Comparison of ENCODE assay signal across 8 cellular contexts in the genomic region with DNA sequence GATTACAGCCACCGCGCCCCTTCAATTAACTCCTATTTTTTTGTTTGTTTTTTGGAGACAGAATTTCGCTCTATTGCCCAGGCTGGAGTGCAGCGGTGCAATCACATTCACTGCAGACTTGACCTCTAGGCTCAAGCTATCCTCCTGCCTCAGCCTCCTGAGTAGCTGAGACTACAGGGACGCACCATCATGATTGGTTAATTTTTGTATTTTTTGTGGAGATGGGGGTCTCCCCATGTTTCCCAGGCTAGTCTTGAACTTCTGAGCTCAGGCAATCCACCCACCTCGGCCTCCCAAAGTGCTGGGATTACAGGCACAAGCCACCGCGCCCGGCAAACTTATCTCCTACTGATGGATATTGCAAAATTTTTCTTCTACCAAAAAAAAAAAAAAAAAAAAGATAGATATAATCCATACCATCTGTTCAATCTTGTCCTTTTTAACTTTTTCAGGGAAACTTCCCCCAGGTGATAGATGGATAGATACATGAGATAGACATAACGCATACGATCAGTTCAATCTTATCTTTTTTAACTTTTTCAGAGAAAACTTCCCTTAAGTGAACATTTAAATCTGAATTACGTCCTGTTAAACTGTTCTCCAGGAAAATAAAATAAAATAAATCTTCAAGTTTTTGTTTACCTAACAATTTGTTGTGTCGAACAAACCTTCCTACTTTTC. TPM values are rescaled to one million over a fixed set of nuclear protein-coding genes. Genes with fewer than 3 reads are reported as not detected.
DNase-seq lines count a peak whose midpoint lies in the region; ATAC-seq, FAIRE-seq and TF ChIP-seq lines count a peak whose summit lies in the region.

No MANE protein-coding gene starts in this region.

- peak overlapping the region; percentile 94 for H3K4me3 Mint-ChIP-seq in activated T-helper 2 cell treated with anti-CD3 and anti-CD28 coated beads, Interferon-gamma antibody, Interleukin-2, Interleukin-4, amounts not matched to agents 10 μg/mL and 5 μg/mL and 100 μg/mL, durations not matched to agents 14 hours and 24 hours and 36 hours (ENCODE audit: low read depth)
- H3K4me3 Mint-ChIP-seq in stimulated activated memory B cell treated with anti-CD40 and anti-IgM and Interleukin-4, amounts not matched to agents 10 μg/mL and 1 μg/mL and 100 μg/mL, for 72 hours, result peak overlapping the region; percentile 85

- H3K27me3 ChIP-seq in HL-60 (ENCODE audit: insufficient read depth, poor library complexity, severe bottlenecking) (no peaks in the 10 kb centered on the region), iPS-18a (ENCODE audit: control insufficient read depth, insufficient read depth, low read length) (no peaks in the 10 kb centered on the region)

- DNase-seq in HL-60 (ENCODE audit: low read depth in 1 of 2, low spot score in 1 of 2) (no peak), NCI-H1930 (lab: John Stamatoyannopoulos, UW) (no peak), NOMO-1 treated with dmso at 0.1 percent for 144 hours (lab: John Stamatoyannopoulos, UW; ENCODE audit: unreplicated experiment) (no peak), D721Med (ENCODE audit: insufficient read length, low spot score) (no peak)
- no peak for DNase-seq in activated T-helper 2 cell treated with anti-CD3 and anti-CD28 coated beads, Interferon-gamma antibody, Interleukin-2, Interleukin-4, amounts not matched to agents 10 μg/mL and 5 μg/mL and 100 μg/mL, durations not matched to agents 14 hours and 24 hours and 36 hours (ENCODE audit: low spot score)

- peaks cover 32% of the 10 kb centered on the region for H3K4me1 Mint-ChIP-seq in activated T-helper 2 cell treated with anti-CD3 and anti-CD28 coated beads, Interferon-gamma antibody, Interleukin-2, Interleukin-4, amounts not matched to agents 10 μg/mL and 5 μg/mL and 100 μg/mL, durations not matched to agents 14 hours and 24 hours and 36 hours (ENCODE audit: low read depth)
- H3K4me1 Mint-ChIP-seq in stimulated activated memory B cell treated with anti-CD40 and anti-IgM and Interleukin-4, amounts not matched to agents 10 μg/mL and 1 μg/mL and 100 μg/mL, for 72 hours, result peaks cover 34% of the 10 kb centered on the region

- H3K9ac ChIP-seq in iPS-18a (ENCODE audit: low read length), result peak overlapping the region; percentile 99

- no peaks in the 10 kb centered on the region for H3K27me3 Mint-ChIP-seq in activated T-helper 2 cell treated with anti-CD3 and anti-CD28 coated beads, Interferon-gamma antibody, Interleukin-2, Interleukin-4, amounts not matched to agents 10 μg/mL and 5 μg/mL and 100 μg/mL, durations not matched to agents 14 hours and 24 hours and 36 hours (ENCODE audit: low read depth)
- H3K27me3 Mint-ChIP-seq in stimulated activated memory B cell treated with anti-CD40 and anti-IgM and Interleukin-4, amounts not matched to agents 10 μg/mL and 1 μg/mL and 100 μg/mL, for 72 hours, result no peaks in the 10 kb centered on the region

- H3K36me3 ChIP-seq in iPS-18a (ENCODE audit: control insufficient read depth, low read depth, low read length), result peaks cover 38% of the 10 kb centered on the region

- H3K9me3 ChIP-seq in iPS-18a (ENCODE audit: control insufficient read depth, low read depth, low read length), result no peaks in the 10 kb centered on the region

- no peak for ATAC-seq in stimulated activated memory B cell treated with anti-CD40 and anti-IgM and Interleukin-4, amounts not matched to agents 10 μg/mL and 1 μg/mL and 100 μg/mL, for 72 hours
- no peak for ATAC-seq in GM21786 (IDR thresholded peaks at IDR 0.05; ENCODE audit: unreplicated experiment)

- intact Hi-C loops in activated T-helper 2 cell treated with anti-CD3 and anti-CD28 coated beads, Interferon-gamma antibody, Interleukin-2, Interleukin-4, amounts not matched to agents 10 μg/mL and 5 μg/mL and 100 μg/mL, durations not matched to agents 14 hours and 24 hours and 36 hours (cut with micrococcal nuclease), result loop anchor here (1.0 to 5.0 kb wide), 3 partner anchors 23 to 1046 kb away; partner anchors contain the start of genes EXOG and SLC25A38

- peaks cover 42% of the 10 kb centered on the region for H3K4me1 ChIP-seq in iPS-18a (ENCODE audit: control insufficient read depth, low read depth, low read length)

- H3K9me3 Mint-ChIP-seq in activated T-helper 2 cell treated with anti-CD3 and anti-CD28 coated beads, Interferon-gamma antibody, Interleukin-2, Interleukin-4, amounts not matched to agents 10 μg/mL and 5 μg/mL and 100 μg/mL, durations not matched to agents 14 hours and 24 hours and 36 hours, result no peaks in the 10 kb centered on the region
- no peaks in the 10 kb centered on the region for H3K9me3 Mint-ChIP-seq in stimulated activated memory B cell treated with anti-CD40 and anti-IgM and Interleukin-4, amounts not matched to agents 10 μg/mL and 1 μg/mL and 100 μg/mL, for 72 hours

- peak overlapping the region; percentile 75 for H3K4me3 ChIP-seq in HL-60 (replicated peaks; ENCODE audit: insufficient read depth, low read length)
- H3K4me3 ChIP-seq in iPS-18a (ENCODE audit: low read length), result peak overlapping the region; percentile 99

- H3K27ac ChIP-seq in HL-60 (replicated peaks) (peak overlapping the region; percentile 94), iPS-18a (ENCODE audit: low read length) (peak overlapping the region; percentile 80)

- TF ChIP-seq CTCF in HL-60 (IDR thresholded peaks at IDR 0.05; ENCODE audit: insufficient read depth, low read length), result no peak
- no peak for TF ChIP-seq CTCF in D721Med (IDR thresholded peaks at IDR 0.05; ENCODE audit: insufficient read depth, missing control alignments)

- FAIRE-seq in D721Med (lab: Jason Lieb, UNC), result no peak

- H3K27ac Mint-ChIP-seq in activated T-helper 2 cell treated with anti-CD3 and anti-CD28 coated beads, Interferon-gamma antibody, Interleukin-2, Interleukin-4, amounts not matched to agents 10 μg/mL and 5 μg/mL and 100 μg/mL, durations not matched to agents 14 hours and 24 hours and 36 hours, result peak overlapping the region; percentile 98
- peak overlapping the region; percentile 87 for H3K27ac Mint-ChIP-seq in stimulated activated memory B cell treated with anti-CD40 and anti-IgM and Interleukin-4, amounts not matched to agents 10 μg/mL and 1 μg/mL and 100 μg/mL, for 72 hours

- H3K36me3 Mint-ChIP-seq in activated T-helper 2 cell treated with anti-CD3 and anti-CD28 coated beads, Interferon-gamma antibody, Interleukin-2, Interleukin-4, amounts not matched to agents 10 μg/mL and 5 μg/mL and 100 μg/mL, durations not matched to agents 14 hours and 24 hours and 36 hours (ENCODE audit: low read depth), result peaks cover 63% of the 10 kb centered on the region
- H3K36me3 Mint-ChIP-seq in stimulated activated memory B cell treated with anti-CD40 and anti-IgM and Interleukin-4, amounts not matched to agents 10 μg/mL and 1 μg/mL and 100 μg/mL, for 72 hours, result peaks cover 37% of the 10 kb centered on the region

RNA-seq across cellular contexts. Expression of gene RPSA, which starts 0.7 kb away (rescaled TPM):
- total RNA-seq in activated T-helper 2 cell treated with anti-CD3 and anti-CD28 coated beads, Interferon-gamma antibody, Interleukin-2, Interleukin-4, amounts not matched to agents 10 μg/mL and 5 μg/mL and 100 μg/mL, durations not matched to agents 14 hours and 24 hours and 36 hours, result 2,053 and 2,074 TPM in 2 replicates

RNA-seq across cellular contexts. Expression of gene SLC25A38, which starts 22.7 kb away (rescaled TPM):
- 35.5 and 37.5 TPM in 2 replicates for total RNA-seq in activated T-helper 2 cell treated with anti-CD3 and anti-CD28 coated beads, Interferon-gamma antibody, Interleukin-2, Interleukin-4, amounts not matched to agents 10 μg/mL and 5 μg/mL and 100 μg/mL, durations not matched to agents 14 hours and 24 hours and 36 hours
